Comparison of ENCODE assay signal across 8 cellular contexts in genomic region chr12:3882896-3883564, GRCh38. TPM values are rescaled to one million over a fixed set of nuclear protein-coding genes. Genes with fewer than 3 reads are reported as not detected.
DNase-seq lines count a peak whose midpoint lies in the region; ATAC-seq and TF ChIP-seq lines count a peak whose summit lies in the region.

No MANE protein-coding gene starts in this region.

- no peak for TF ChIP-seq EP300 in Ishikawa (IDR thresholded peaks at IDR 0.05; ENCODE audit: borderline replicate concordance)

- H3K79me2 ChIP-seq in mammary epithelial cell (ENCODE audit: insufficient read depth, low read length) = no peaks in the 10 kb centered on the region

- CTCF ChIA-PET in mammary epithelial cell (lab: Charles Lee; ENCODE audit: low non-redundant PET) = interaction anchor here (0.5 to 0.8 kb wide), 6 partner anchors 19 to 1545 kb away, joined by 4 to 7 read pairs (median 5); no protein-coding TSS in a partner anchor

- in situ Hi-C loops in mammary epithelial cell (cut with MboI; ENCODE audit: low sequenced_read_pairs in 2 of 2) = loop anchor here (10.0 to 25.0 kb wide), 4 partner anchors 154 to 654 kb away; partner anchors contain the start of gene RAD51AP1 (in 1 of the 2)

- peak; percentile 14 to 49 for TF ChIP-seq CTCF in mammary epithelial cell (conservative IDR thresholded peaks at IDR 0.05 in 1 of 2, IDR thresholded peaks at IDR 0.05 in 1 of 2; ENCODE audit: extremely low read depth in 1 of 2, insufficient read depth in 1 of 2, low read depth in 1 of 2, low read length in 2 of 2)
- peak; percentile 58 for TF ChIP-seq CTCF in neural crest cell (conservative IDR thresholded peaks at IDR 0.05)

- no peak overlapping the region for H3K4me3 ChIP-seq in mammary epithelial cell (replicated peaks in 1 of 3; ENCODE audit: insufficient read depth in 1 of 3, low read depth in 2 of 3, low read length in 3 of 3)

- H3K9me3 ChIP-seq in mammary epithelial cell (replicated peaks; ENCODE audit: insufficient read depth, low read length) = no peaks in the 10 kb centered on the region

- H3K4me1 Mint-ChIP-seq in neural crest cell = peaks cover 12% of the 10 kb centered on the region

- H3K36me3 Mint-ChIP-seq in neural crest cell (ENCODE audit: low read depth) = no peaks in the 10 kb centered on the region

- no peaks in the 10 kb centered on the region for H3K9me3 Mint-ChIP-seq in neural crest cell

- BruUV-seq in mammary epithelial cell (replicated peaks; lab: Mats Ljungman, UMichigan) = no TSS peak

- peaks cover 3% of the 10 kb centered on the region for H3K27me3 ChIP-seq in mammary epithelial cell (ENCODE audit: insufficient read depth, low read length)

- H3K36me3 ChIP-seq in mammary epithelial cell (ENCODE audit: insufficient read depth, low read length) = no peaks in the 10 kb centered on the region

- WGBS in mammary epithelial cell (ENCODE audit: low coverage, missing lambda C conversion rate) = 86% methylated on average over 6 of the region's 7 CpGs

- no peak overlapping the region for H3K4me2 ChIP-seq in mammary epithelial cell (ENCODE audit: insufficient read depth, low read depth, low read length)

- no peaks in the 10 kb centered on the region for H3K27me3 Mint-ChIP-seq in neural crest cell (ENCODE audit: low read depth)

- ATAC-seq in HG03175 (IDR thresholded peaks at IDR 0.05; ENCODE audit: unreplicated experiment) (no peak), HG02642 (IDR thresholded peaks at IDR 0.05; ENCODE audit: poor library complexity, unreplicated experiment) (no peak)

- no peak overlapping the region for H3K27ac Mint-ChIP-seq in neural crest cell (ENCODE audit: unreplicated experiment)

- H3K4me3 Mint-ChIP-seq in neural crest cell = no peak overlapping the region

- DNase-seq in NCI-H1694 treated with DMSO at 0.1 percent for 48 hours (lab: John Stamatoyannopoulos, UW) (peak; percentile 12), NCI-H1694 (lab: John Stamatoyannopoulos, UW) (no peak), mammary epithelial cell (peak; percentile 26), neural crest cell (ENCODE audit: low read depth, low spot score) (no peak), NCI-H524 treated with DMSO at 0.1 percent for 48 hours (lab: John Stamatoyannopoulos, UW) (no peak)

- dilution Hi-C loops in mammary epithelial cell (cut with HindIII; ENCODE audit: low sequenced_read_pairs) = no loop called here

- H2AFZ ChIP-seq in mammary epithelial cell (ENCODE audit: low read depth, low read length) = no peak overlapping the region

- 0 out of 2 replicates have a peak, but pooled peaks have one; percentile 6 for TF ChIP-seq RAD21 in Ishikawa (IDR thresholded peaks at IDR 0.05; ENCODE audit: low read depth)

- no peak overlapping the region for H3K9ac ChIP-seq in mammary epithelial cell (ENCODE audit: insufficient read depth, low read length)

- no peak overlapping the region for H3K27ac ChIP-seq in mammary epithelial cell (ENCODE audit: insufficient read depth, low read depth, low read length)

- H4K20me1 ChIP-seq in mammary epithelial cell (ENCODE audit: insufficient read depth, low read length) = no peaks in the 10 kb centered on the region

- peaks cover 5% of the 10 kb centered on the region for H3K4me1 ChIP-seq in mammary epithelial cell (ENCODE audit: insufficient read depth, low read length)

- intact Hi-C loops in mammary epithelial cell (cut with micrococcal nuclease) = no loop called here

TF ChIP-seq in Ishikawa, 13 proteins besides CTCF, POLR2A, EP300 and RAD21:
- TF ChIP-seq FOXM1 (IDR thresholded peaks at IDR 0.05; ENCODE audit: borderline replicate concordance, low read depth) (no peak), MAX (IDR thresholded peaks at IDR 0.05) (no peak), YY1 (IDR thresholded peaks at IDR 0.05; ENCODE audit: low read depth) (no peak), EGR1 (IDR thresholded peaks at IDR 0.05) (no peak), NFIC (IDR thresholded peaks at IDR 0.05) (no peak), ZBTB7A (IDR thresholded peaks at IDR 0.05; ENCODE audit: low read depth) (no peak), CEBPB (IDR thresholded peaks at IDR 0.05) (no peak), REST (IDR thresholded peaks at IDR 0.05; ENCODE audit: low read depth) (no peak), USF1 (IDR thresholded peaks at IDR 0.05) (no peak), TAF1 (IDR thresholded peaks at IDR 0.05; ENCODE audit: low read depth) (no peak), TCF12 (IDR thresholded peaks at IDR 0.05; ENCODE audit: low read depth) (no peak), CREB1 (IDR thresholded peaks at IDR 0.05; ENCODE audit: low read depth) (no peak), TEAD4 (IDR thresholded peaks at IDR 0.05) (no peak)

RNA-seq across cellular contexts. Expression of gene PARP11, which starts 9.8 kb away (rescaled TPM):
- total RNA-seq in mammary epithelial cell = 10 to 100 TPM in 1 of 2 donors, 1 to 10 TPM in 1; 8.5 to 10.6 TPM
- 3.6 TPM for polyA plus RNA-seq in mammary epithelial cell
- 1.1 TPM for polyA minus RNA-seq in mammary epithelial cell
- 17.3 and 18.5 TPM in 2 replicates for total RNA-seq in neural crest cell

Comparison
In these comparisons a context has a peak if more than half of its experiments do, and no peak if none do; other contexts are left out.
1. DNase-seq: peak in NCI-H1694 treated with DMSO at 0.1 percent for 48 hours (single experiment) and mammary epithelial cell (single experiment); none in NCI-H1694 (single experiment), neural crest cell (single experiment) and NCI-H524 treated with DMSO at 0.1 percent for 48 hours (single experiment).